8 cellular contexts compared by ENCODE assay signal in the genomic region with DNA sequence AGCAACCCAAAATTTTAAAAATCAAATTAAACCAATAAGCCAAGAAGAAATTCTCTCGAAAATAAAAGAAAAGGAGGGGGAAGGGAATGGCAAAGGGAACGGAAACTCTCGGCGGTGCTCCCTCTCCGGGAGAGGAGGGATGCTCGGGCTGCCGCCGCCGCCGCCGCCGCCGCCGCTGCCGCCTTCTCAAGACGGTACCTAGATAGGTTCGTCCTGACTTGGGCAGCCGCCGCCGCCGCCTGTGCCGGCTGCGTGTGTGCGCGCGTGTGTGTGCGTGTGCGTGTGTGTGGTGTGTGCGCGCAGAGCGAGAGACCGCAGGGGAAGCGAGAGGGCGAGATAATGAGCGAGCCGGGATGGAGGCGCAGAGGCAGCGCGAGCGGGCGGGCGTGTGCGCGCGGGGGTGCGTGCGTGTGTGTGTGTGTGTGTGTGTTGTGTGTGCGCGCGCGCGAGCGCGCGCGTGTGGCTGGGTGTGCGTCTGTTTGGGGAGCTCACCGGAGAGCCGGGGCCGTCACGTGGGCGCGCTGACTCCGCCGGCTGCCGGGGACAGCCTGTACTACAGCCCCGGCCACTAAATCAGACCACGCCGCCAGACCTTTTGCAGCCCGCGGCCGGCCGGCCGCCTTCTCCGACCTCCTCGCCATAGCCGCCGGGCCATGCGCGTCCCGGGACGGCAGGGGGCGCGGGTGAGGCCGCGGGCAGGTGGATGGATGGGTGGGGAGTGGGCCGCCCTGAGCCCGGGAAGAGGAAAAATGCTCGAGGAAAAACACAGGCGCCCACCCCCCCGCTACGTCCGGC.
DNase-seq lines count a peak whose midpoint lies in the region; ATAC-seq and TF ChIP-seq lines count a peak whose summit lies in the region.

No MANE protein-coding gene starts in this region.

- intact Hi-C loops in CD14-positive monocyte (cut with micrococcal nuclease): no loop called here

- ATAC-seq in GM19438 (IDR thresholded peaks at IDR 0.05; ENCODE audit: low read depth, unreplicated experiment) (peak; percentile 70), esophagus mucosa (peak; percentile 77)
- ATAC-seq in stimulated activated naive CD8-positive, alpha-beta T cell treated with anti-CD3 and anti-CD28 coated beads, Interleukin-15, Interleukin-2, amounts not matched to agents 100 U/mL and 50 U/mL, for 24 hours: peak; percentile 49

- no peak for TF ChIP-seq CTCF in CD14-positive monocyte (IDR thresholded peaks at IDR 0.05)

- no peaks in the 10 kb centered on the region for H3K9me3 ChIP-seq in mucosa of rectum (ENCODE audit: control insufficient read depth in 2 of 2, low read length in 2 of 2)

- H3K9ac ChIP-seq in mucosa of rectum (ENCODE audit: low read depth in 1 of 2, low read length in 2 of 2): peak overlapping the region in 1 of 2 donors; percentile 55

- H3K27ac Mint-ChIP-seq in CD14-positive monocyte: peak overlapping the region in 1 of 7 donors; percentile 37
- peak overlapping the region; percentile 11 for H3K27ac Mint-ChIP-seq in activated T-cell treated with anti-CD3 and anti-CD28 coated beads, Interleukin-2, amount 50 U/mL, for 24 hours

- no peaks in the 10 kb centered on the region for H3K36me3 ChIP-seq in mucosa of rectum (ENCODE audit: control insufficient read depth in 2 of 2, insufficient read depth in 2 of 2, low read length in 2 of 2)

- H3K4me1 Mint-ChIP-seq in CD14-positive monocyte: peaks cover 27% of the 10 kb centered on the region
- H3K4me1 Mint-ChIP-seq in activated T-cell treated with anti-CD3 and anti-CD28 coated beads, Interleukin-2, amount 50 U/mL, for 24 hours (ENCODE audit: low read depth): peaks cover 35% of the 10 kb centered on the region

- DNase-seq in CD14-positive monocyte (ENCODE audit: low spot score) (no peak), HK-2 (ENCODE audit: unreplicated experiment) (peak; percentile 80), NOMO-1 (lab: John Stamatoyannopoulos, UW; ENCODE audit: unreplicated experiment in 2 of 2) (peak; percentile 56 to 71)
- DNase-seq in activated T-cell treated with anti-CD3 and anti-CD28 coated beads, Interleukin-2, amount 50 U/mL, for 24 hours: peak; percentile 71
- peak; percentile 48 for DNase-seq in stimulated activated naive CD8-positive, alpha-beta T cell treated with anti-CD3 and anti-CD28 coated beads, Interleukin-15, Interleukin-2, amounts not matched to agents 100 U/mL and 50 U/mL, for 24 hours

- peaks cover 3 to 7% of the 10 kb centered on the region in 2 donors for H3K36me3 Mint-ChIP-seq in CD14-positive monocyte
- H3K36me3 Mint-ChIP-seq in activated T-cell treated with anti-CD3 and anti-CD28 coated beads, Interleukin-2, amount 50 U/mL, for 24 hours (ENCODE audit: low read depth): no peaks in the 10 kb centered on the region

- H3K4me1 ChIP-seq in mucosa of rectum (ENCODE audit: control insufficient read depth in 2 of 2, insufficient read depth in 2 of 2, low read length in 2 of 2): peaks cover 20 to 25% of the 10 kb centered on the region in 2 donors

- H3K4me3 Mint-ChIP-seq in CD14-positive monocyte: peak overlapping the region; percentile 80 to 99
- peak overlapping the region; percentile 79 for H3K4me3 Mint-ChIP-seq in activated T-cell treated with anti-CD3 and anti-CD28 coated beads, Interleukin-2, amount 50 U/mL, for 24 hours

- H3K27me3 ChIP-seq in mucosa of rectum (ENCODE audit: control insufficient read depth in 2 of 2, insufficient read depth in 2 of 2, low read length in 2 of 2): peaks cover 18 to 37% of the 10 kb centered on the region in 2 donors

- H3K27ac ChIP-seq in mucosa of rectum (ENCODE audit: low read depth in 2 of 2, low read length in 2 of 2): no peak overlapping the region

- H3K9me3 Mint-ChIP-seq in CD14-positive monocyte: peaks cover 0 to 26% (median 9%) of the 10 kb centered on the region in 7 donors
- no peaks in the 10 kb centered on the region for H3K9me3 Mint-ChIP-seq in activated T-cell treated with anti-CD3 and anti-CD28 coated beads, Interleukin-2, amount 50 U/mL, for 24 hours

- H3K4me3 ChIP-seq in mucosa of rectum (ENCODE audit: low read length in 2 of 2): peak overlapping the region; percentile 63 to 89

- peaks cover 67 to 97% (median 80%) of the 10 kb centered on the region in 3 donors for H3K27me3 Mint-ChIP-seq in CD14-positive monocyte (ENCODE audit: low read depth in 3 of 3)
- peaks cover 86% of the 10 kb centered on the region for H3K27me3 Mint-ChIP-seq in activated T-cell treated with anti-CD3 and anti-CD28 coated beads, Interleukin-2, amount 50 U/mL, for 24 hours
